23 cellular contexts compared by ENCODE assay signal in genomic region chr4:149248191-149248590, GRCh38.
DNase-seq lines count a peak whose midpoint lies in the region; ATAC-seq, FAIRE-seq and TF ChIP-seq lines count a peak whose summit lies in the region.
"Had no signal": no experiment of that assay in that cellular context is flagged by ENCODE, and none has a peak within 500 bp of the region (broad histone marks: within the 10 kb centered on the region; RNA-seq: fewer than 3 reads in every experiment).

No MANE protein-coding gene starts in this region.

- H4K20me1 ChIP-seq in astrocyte (ENCODE audit: insufficient read depth, low read length): no peaks in the 10 kb centered on the region
- H4K20me1 ChIP-seq: BLaER1 had no signal

- no peaks in the 10 kb centered on the region for H3K4me1 ChIP-seq in astrocyte (ENCODE audit: insufficient read depth, low read length)
- H3K4me1 ChIP-seq: A549, BLaER1, Caco-2 had no signal

- DNase-seq in Ammon's horn (ENCODE audit: low spot score) (peak; percentile 45), astrocyte (ENCODE audit: low read depth) (peak; percentile 31), myocyte (ENCODE audit: low read depth) (peak; percentile 78), retina (peak; percentile 11), ACHN (no peak), NCI-H1048 (lab: John Stamatoyannopoulos, UW) (no peak), NCI-H2029 treated with DMSO at 0.1 percent for 48 hours (lab: John Stamatoyannopoulos, UW) (no peak)
- DNase-seq: Caco-2; CD4-positive, CD25-positive, alpha-beta regulatory T cell; CD8-positive, alpha-beta T cell; DMS153; DND-41; GDM1; H9 had no signal

- FAIRE-seq in astrocyte (lab: Jason Lieb, UNC): no peak
- FAIRE-seq: A549, GM12878 had no signal

- H3K27me3 Mint-ChIP-seq in astrocyte (ENCODE audit: low read depth, unreplicated experiment): peaks cover 2% of the 10 kb centered on the region
- H3K27me3 Mint-ChIP-seq: B cell; CD4-positive, CD25-positive, alpha-beta regulatory T cell had no signal

- no peak overlapping the region for H3K27ac ChIP-seq in astrocyte (ENCODE audit: low read depth, low read length)
- H3K27ac ChIP-seq: 22Rv1, A549, BLaER1, C4-2B had no signal

- H3K4me3 ChIP-seq in astrocyte (ENCODE audit: insufficient read depth, low read depth, low read length): no peak overlapping the region
- H3K4me3 ChIP-seq: A549, BLaER1, GM12878, GM23338 had no signal

- no peak overlapping the region for H3K4me2 ChIP-seq in astrocyte (ENCODE audit: low read length)
- H3K4me2 ChIP-seq: A549, BLaER1, GM23338 had no signal

- TF ChIP-seq CTCF in astrocyte (IDR thresholded peaks at IDR 0.05; ENCODE audit: insufficient read depth, low read depth, low read length): no peak

- H3K9me3 Mint-ChIP-seq in astrocyte (ENCODE audit: unreplicated experiment): peaks cover 4% of the 10 kb centered on the region
- H3K9me3 Mint-ChIP-seq: CD8-positive, alpha-beta T cell; H9 had no signal

- no peaks in the 10 kb centered on the region for H3K27me3 ChIP-seq in astrocyte (ENCODE audit: insufficient read depth, low read length)
- H3K27me3 ChIP-seq: BLaER1 had no signal

- no peaks in the 10 kb centered on the region for H3K36me3 ChIP-seq in astrocyte (ENCODE audit: insufficient read depth, low read length)
- H3K36me3 ChIP-seq: BLaER1 had no signal

- no peak for ATAC-seq in HG02678 (IDR thresholded peaks at IDR 0.05; ENCODE audit: unreplicated experiment)
- ATAC-seq: A549; CD8-positive, alpha-beta T cell; GM12878; GM23338; HCT116 had no signal

- H3K79me2 ChIP-seq in astrocyte (ENCODE audit: insufficient read depth, low read length): no peaks in the 10 kb centered on the region

- no peaks in the 10 kb centered on the region for H3K36me3 Mint-ChIP-seq in astrocyte (ENCODE audit: low read depth, unreplicated experiment)
- H3K36me3 Mint-ChIP-seq: CD4-positive, CD25-positive, alpha-beta regulatory T cell; CD8-positive, alpha-beta T cell had no signal

- no peak overlapping the region for H3K9ac ChIP-seq in astrocyte (ENCODE audit: low read length)
- H3K9ac ChIP-seq: BLaER1 had no signal

- in situ Hi-C loops in ACHN (cut with HindIII; ENCODE audit: low pct_ligation_motif_present, low pct_unique_long_range_greater_than_20kb, low sequenced_read_pairs): no loop called here

- H3K9me3 ChIP-seq in astrocyte (ENCODE audit: insufficient read depth, low read depth, low read length): no peaks in the 10 kb centered on the region
- H3K9me3 ChIP-seq: A549, BLaER1, Caco-2 had no signal

- H2AFZ ChIP-seq in astrocyte (ENCODE audit: low read depth, low read length): no peak overlapping the region
- H2AFZ ChIP-seq: GM23338 had no signal

- no peak overlapping the region for H3K27ac Mint-ChIP-seq in astrocyte (ENCODE audit: unreplicated experiment)
- H3K27ac Mint-ChIP-seq: B cell; CD4-positive, CD25-positive, alpha-beta regulatory T cell; CD8-positive, alpha-beta T cell; GM23338 had no signal

- peaks cover 8% of the 10 kb centered on the region for H3K4me1 Mint-ChIP-seq in astrocyte (ENCODE audit: low read depth, unreplicated experiment)
- H3K4me1 Mint-ChIP-seq: B cell; CD4-positive, CD25-positive, alpha-beta regulatory T cell; GM23338 had no signal

- H3K4me3 Mint-ChIP-seq in astrocyte (ENCODE audit: unreplicated experiment): no peak overlapping the region
- H3K4me3 Mint-ChIP-seq: B cell; CD4-positive, CD25-positive, alpha-beta regulatory T cell; CD8-positive, alpha-beta T cell; GM23338; H9 had no signal

Comparison
In these comparisons a context has a peak if more than half of its experiments do, and no peak if none do; other contexts are left out.
1. DNase-seq: peak in Ammon's horn (single experiment), astrocyte (single experiment), myocyte (single experiment) and retina (single experiment); none in ACHN (single experiment), NCI-H1048 (single experiment) and NCI-H2029 treated with DMSO at 0.1 percent for 48 hours (single experiment).